Comparison of ENCODE assay signal across 14 cellular contexts in genomic region chr1:176617881-176618280, GRCh38.
DNase-seq lines count a peak whose midpoint lies in the region.
"Had no signal": no experiment of that assay in that cellular context is flagged by ENCODE, and none has a peak within 500 bp of the region (broad histone marks: within the 10 kb centered on the region; RNA-seq: fewer than 3 reads in every experiment).

No MANE protein-coding gene starts in this region.

- no peaks in the 10 kb centered on the region for H3K27me3 ChIP-seq in effector memory CD4-positive, alpha-beta T cell (replicated peaks; ENCODE audit: control insufficient read depth, insufficient read depth, low read length, poor library complexity, severe bottlenecking)
- H3K27me3 ChIP-seq: Peyer's patch had no signal

- H3K36me3 ChIP-seq in effector memory CD4-positive, alpha-beta T cell (ENCODE audit: control insufficient read depth, insufficient read depth, low read length), result no peaks in the 10 kb centered on the region
- H3K36me3 ChIP-seq: Peyer's patch had no signal

- in situ Hi-C loops in ACHN (cut with HindIII; ENCODE audit: low pct_ligation_motif_present, low pct_unique_long_range_greater_than_20kb, low sequenced_read_pairs), result no loop called here

- DNase-seq in EH (ENCODE audit: low read depth), result peak; percentile 46
- peak; percentile 2 for DNase-seq in HS-27A (ENCODE audit: low read depth)
- DNase-seq in kidney tubule cell (ENCODE audit: low spot score), result peak; percentile 7
- DNase-seq in ACHN, result no peak
- DNase-seq in NCI-H1930 (lab: John Stamatoyannopoulos, UW), result no peak
- DNase-seq in effector memory CD4-positive, alpha-beta T cell, result no peak
- no peak for DNase-seq in NK-92 (lab: John Stamatoyannopoulos, UW; ENCODE audit: unreplicated experiment)
- DNase-seq: Kasumi-1, NCI-H1694, NCI-H2081 treated with DMSO at 0.1 percent for 48 hours, NCI-H2171 treated with DMSO at 0.1 percent for 48 hours, NCI-H524 treated with DMSO at 0.1 percent for 48 hours, Peyer's patch, T-cell had no signal

- H3K4me3 ChIP-seq in effector memory CD4-positive, alpha-beta T cell (ENCODE audit: insufficient read depth, low read depth, low read length, poor library complexity, severe bottlenecking), result no peak overlapping the region
- H3K4me3 ChIP-seq: Peyer's patch had no signal

- H3K4me1 ChIP-seq in effector memory CD4-positive, alpha-beta T cell (ENCODE audit: control insufficient read depth, insufficient read depth, low read length, poor library complexity, severe bottlenecking), result no peaks in the 10 kb centered on the region
- H3K4me1 ChIP-seq: Peyer's patch had no signal

- no peak overlapping the region for H3K27ac ChIP-seq in effector memory CD4-positive, alpha-beta T cell (ENCODE audit: insufficient read depth, low read length, poor library complexity, severe bottlenecking)
- H3K27ac ChIP-seq: Peyer's patch had no signal

- H3K9me3 ChIP-seq in effector memory CD4-positive, alpha-beta T cell (ENCODE audit: control insufficient read depth, low read length), result no peaks in the 10 kb centered on the region
- H3K9me3 ChIP-seq: Peyer's patch had no signal

Comparison
In these comparisons a context has a peak if more than half of its experiments do, and no peak if none do; other contexts are left out.
1. DNase-seq: peak in EH (single experiment), HS-27A (single experiment) and kidney tubule cell (single experiment); none in ACHN (single experiment), NCI-H1930 (0 of 2), effector memory CD4-positive, alpha-beta T cell (0 of 3) and NK-92 (single experiment).